In genomic region chr2:177325554-177325953, GRCh38 we compare ENCODE assay signal across 13 cellular contexts.
DNase-seq lines count a peak whose midpoint lies in the region; ATAC-seq, FAIRE-seq and TF ChIP-seq lines count a peak whose summit lies in the region.
"Had no signal": no experiment of that assay in that cellular context is flagged by ENCODE, and none has a peak within 500 bp of the region (broad histone marks: within the 10 kb centered on the region; RNA-seq: fewer than 3 reads in every experiment).

No MANE protein-coding gene starts in this region.

- no peak for TF ChIP-seq CTCF in A549 (IDR thresholded peaks at IDR 0.05)
- TF ChIP-seq CTCF in foreskin fibroblast (IDR thresholded peaks at IDR 0.05; ENCODE audit: low read depth, low read length): no peak

- no peak for DNase-seq in A549 (ENCODE audit: low read depth in 1 of 2, low spot score in 1 of 2)
- DNase-seq in foreskin fibroblast: peak; percentile 24 to 51
- no peak for DNase-seq in HAP-1 (ENCODE audit: low spot score in 2 of 2)
- DNase-seq in stimulated activated CD8-positive, alpha-beta memory T cell treated with anti-CD3 and anti-CD28 coated beads, Interleukin-4, amount 100 ng/mL, for 48 hours: no peak
- no peak for DNase-seq in activated T-helper 2 cell treated with anti-CD3 and anti-CD28 coated beads, Interferon-gamma antibody, Interleukin-2, Interleukin-4, amounts not matched to agents 10 μg/mL and 5 μg/mL and 100 μg/mL, durations not matched to agents 14 hours and 24 hours and 36 hours (ENCODE audit: low spot score)
- DNase-seq: effector memory CD4-positive, alpha-beta T cell; hypothalamus; MG63; Peyer's patch; T-helper 9 cell had no signal

- peaks cover 17% of the 10 kb centered on the region for H3K36me3 Mint-ChIP-seq in activated T-helper 2 cell treated with anti-CD3 and anti-CD28 coated beads, Interferon-gamma antibody, Interleukin-2, Interleukin-4, amounts not matched to agents 10 μg/mL and 5 μg/mL and 100 μg/mL, durations not matched to agents 14 hours and 24 hours and 36 hours (ENCODE audit: low read depth)

- ATAC-seq in A549 (peak in 1 of 2 experiments; percentile 30; a peak in 2 of 6 replicates), GM19452 (IDR thresholded peaks at IDR 0.05; ENCODE audit: unreplicated experiment) (peak; percentile 85), HG03432 (IDR thresholded peaks at IDR 0.05; ENCODE audit: unreplicated experiment) (peak; percentile 74), GM19328 (IDR thresholded peaks at IDR 0.05; ENCODE audit: unreplicated experiment) (no peak)

- H3K4me2 ChIP-seq in A549: peak overlapping the region; percentile 38; the same call in 2 of the 3 replicates

- intact Hi-C loops in activated T-helper 2 cell treated with anti-CD3 and anti-CD28 coated beads, Interferon-gamma antibody, Interleukin-2, Interleukin-4, amounts not matched to agents 10 μg/mL and 5 μg/mL and 100 μg/mL, durations not matched to agents 14 hours and 24 hours and 36 hours (cut with micrococcal nuclease): no loop called here

- POLR2A ChIA-PET in A549 (lab: Yijun Ruan, JAX): no interaction called here

- CTCF ChIA-PET in A549 (lab: Yijun Ruan, JAX): interaction anchor here (0.9 to 2.1 kb wide), 3 partner anchors 10 to 161 kb away, joined by 3 to 5 read pairs (median 3); no protein-coding TSS in a partner anchor

- no peaks in the 10 kb centered on the region for H3K9me3 ChIP-seq in A549
- no peaks in the 10 kb centered on the region for H3K9me3 ChIP-seq in HAP-1
- H3K9me3 ChIP-seq: MG63, Peyer's patch had no signal

- H3K4me3 Mint-ChIP-seq in activated T-helper 2 cell treated with anti-CD3 and anti-CD28 coated beads, Interferon-gamma antibody, Interleukin-2, Interleukin-4, amounts not matched to agents 10 μg/mL and 5 μg/mL and 100 μg/mL, durations not matched to agents 14 hours and 24 hours and 36 hours (ENCODE audit: low read depth): no peak overlapping the region

- 48% methylated on average over 1 of the region's 1 CpG for WGBS in A549 (ENCODE audit: missing lambda C conversion rate)

- no peak for TF ChIP-seq POLR2A in A549 (IDR thresholded peaks at IDR 0.05; ENCODE audit: low read length)

- TF ChIP-seq EP300 in A549 (IDR thresholded peaks at IDR 0.05): no peak

- in situ Hi-C loops in HAP-1 (cut with MboI; ENCODE audit: low sequenced_read_pairs): no loop called here

- TF ChIP-seq RAD21 in A549 (conservative IDR thresholded peaks at IDR 0.05 in 1 of 2, IDR thresholded peaks at IDR 0.05 in 1 of 2): no peak

- no peaks in the 10 kb centered on the region for H3K36me3 ChIP-seq in HAP-1 (replicated peaks)
- H3K36me3 ChIP-seq: MG63, Peyer's patch had no signal

- peaks cover 7% of the 10 kb centered on the region for H3K4me1 Mint-ChIP-seq in activated T-helper 2 cell treated with anti-CD3 and anti-CD28 coated beads, Interferon-gamma antibody, Interleukin-2, Interleukin-4, amounts not matched to agents 10 μg/mL and 5 μg/mL and 100 μg/mL, durations not matched to agents 14 hours and 24 hours and 36 hours (ENCODE audit: low read depth)

- H3K4me3 ChIP-seq in A549: no peak overlapping the region
- no peak overlapping the region for H3K4me3 ChIP-seq in foreskin fibroblast (ENCODE audit: low read depth in 1 of 2, low read length in 2 of 2)
- H3K4me3 ChIP-seq in HAP-1: no peak overlapping the region
- H3K4me3 ChIP-seq: MG63, Peyer's patch had no signal

- H3K27ac Mint-ChIP-seq in activated T-helper 2 cell treated with anti-CD3 and anti-CD28 coated beads, Interferon-gamma antibody, Interleukin-2, Interleukin-4, amounts not matched to agents 10 μg/mL and 5 μg/mL and 100 μg/mL, durations not matched to agents 14 hours and 24 hours and 36 hours: no peak overlapping the region

- no peak overlapping the region for H3K27ac ChIP-seq in A549

- no peaks in the 10 kb centered on the region for H3K9me3 Mint-ChIP-seq in activated T-helper 2 cell treated with anti-CD3 and anti-CD28 coated beads, Interferon-gamma antibody, Interleukin-2, Interleukin-4, amounts not matched to agents 10 μg/mL and 5 μg/mL and 100 μg/mL, durations not matched to agents 14 hours and 24 hours and 36 hours

- no peak for FAIRE-seq in A549 (lab: Jason Lieb, UNC)

- peaks cover 6% of the 10 kb centered on the region; the same call in 1 of the 2 replicates for H3K27me3 ChIP-seq in HAP-1 (ENCODE audit: low read depth)
- H3K27me3 ChIP-seq: MG63, Peyer's patch had no signal

- no peaks in the 10 kb centered on the region for H3K27me3 Mint-ChIP-seq in activated T-helper 2 cell treated with anti-CD3 and anti-CD28 coated beads, Interferon-gamma antibody, Interleukin-2, Interleukin-4, amounts not matched to agents 10 μg/mL and 5 μg/mL and 100 μg/mL, durations not matched to agents 14 hours and 24 hours and 36 hours (ENCODE audit: low read depth)

- H3K4me1 ChIP-seq in A549 (peaks cover 17% of the 10 kb centered on the region; the same call in 2 of the 3 replicates), HAP-1 (no peaks in the 10 kb centered on the region)

TF ChIP-seq in A549, 52 proteins besides CTCF, POLR2A, EP300 and RAD21:
- TF ChIP-seq POLR2AphosphoS2 (conservative IDR thresholded peaks at IDR 0.05; ENCODE audit: low read length) (no peak), JUN (IDR thresholded peaks at IDR 0.05) (no peak), ZNF302 (CRISPR knock-in tag; IDR thresholded peaks at IDR 0.05) (no peak), NFE2L2 (conservative IDR thresholded peaks at IDR 0.05; ENCODE audit: low read length) (no peak), HOXB5 (CRISPR knock-in tag; IDR thresholded peaks at IDR 0.05) (no peak), NPAS2 (CRISPR knock-in tag; IDR thresholded peaks at IDR 0.05; ENCODE audit: borderline replicate concordance) (no peak), RFX5 (IDR thresholded peaks at IDR 0.05) (no peak), NR3C1 (IDR thresholded peaks at IDR 0.05) (no peak)
TF ChIP-seq in A549: peak in this region for 0.

Comparison
In these comparisons a context has a peak if more than half of its experiments do, and no peak if none do; other contexts are left out.
1. DNase-seq: peak in foreskin fibroblast (2 of 2); none in A549 (0 of 2), HAP-1 (0 of 2), stimulated activated CD8-positive, alpha-beta memory T cell treated with anti-CD3 and anti-CD28 coated beads, Interleukin-4, amount 100 ng/mL, for 48 hours (single experiment) and activated T-helper 2 cell treated with anti-CD3 and anti-CD28 coated beads, Interferon-gamma antibody, Interleukin-2, Interleukin-4, amounts not matched to agents 10 μg/mL and 5 μg/mL and 100 μg/mL, durations not matched to agents 14 hours and 24 hours and 36 hours (single experiment).